ENCODE assay signal across 20 cellular contexts in the genomic region with DNA sequence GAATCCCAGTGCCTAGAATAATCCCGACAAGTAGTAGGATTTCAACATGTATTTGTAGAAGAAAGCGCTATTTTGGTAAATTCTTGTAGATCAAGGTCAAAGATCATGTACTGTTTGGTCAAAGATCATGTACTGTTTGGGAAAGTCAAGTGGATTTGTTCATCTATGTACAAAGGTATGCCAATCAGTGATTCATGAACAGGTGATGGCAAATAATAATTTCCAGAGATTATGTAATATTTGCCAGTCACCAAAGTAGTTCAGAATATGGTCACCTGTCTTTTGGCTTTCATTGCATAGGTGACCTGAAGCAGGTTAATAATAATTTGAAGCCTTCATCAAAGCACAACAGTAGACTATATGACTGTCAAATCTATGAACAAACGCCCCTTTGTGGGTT.
DNase-seq lines count a peak whose midpoint lies in the region; ATAC-seq and TF ChIP-seq lines count a peak whose summit lies in the region.
"Had no signal": no experiment of that assay in that cellular context is flagged by ENCODE, and none has a peak within 500 bp of the region (broad histone marks: within the 10 kb centered on the region; RNA-seq: fewer than 3 reads in every experiment).

No MANE protein-coding gene starts in this region.

- no peaks in the 10 kb centered on the region for H3K36me3 ChIP-seq in liver (ENCODE audit: control insufficient read depth in 4 of 4, insufficient read depth in 3 of 4, low read depth in 1 of 4, low read length in 3 of 4)
- no peaks in the 10 kb centered on the region for H3K36me3 ChIP-seq in right lobe of liver
- no peaks in the 10 kb centered on the region for H3K36me3 ChIP-seq in sigmoid colon
- H3K36me3 ChIP-seq: BLaER1 had no signal

- no peak for TF ChIP-seq EP300 in sigmoid colon (IDR thresholded peaks at IDR 0.05)

- no peaks in the 10 kb centered on the region for H3K4me1 ChIP-seq in liver (ENCODE audit: control insufficient read depth in 4 of 4, insufficient read depth in 4 of 4, low read length in 3 of 4)
- no peaks in the 10 kb centered on the region for H3K4me1 ChIP-seq in right lobe of liver
- H3K4me1 ChIP-seq in foreskin keratinocyte, result no peaks in the 10 kb centered on the region
- no peaks in the 10 kb centered on the region for H3K4me1 ChIP-seq in sigmoid colon
- H3K4me1 ChIP-seq: BLaER1, Caco-2 had no signal

- intact Hi-C loops in right lobe of liver (cut with DNase I), result no loop called here
- intact Hi-C loops in sigmoid colon (cut with DNase I), result no loop called here

- H3K27me3 ChIP-seq in liver (ENCODE audit: control insufficient read depth in 4 of 4, insufficient read depth in 4 of 4, low read length in 3 of 4) (no peaks in the 10 kb centered on the region), right lobe of liver (no peaks in the 10 kb centered on the region), foreskin keratinocyte (no peaks in the 10 kb centered on the region), sigmoid colon (no peaks in the 10 kb centered on the region)
- H3K27me3 ChIP-seq: BLaER1 had no signal

- no peak for ATAC-seq in right lobe of liver
- ATAC-seq in foreskin keratinocyte, result peak; percentile 52
- ATAC-seq in HG03025 (IDR thresholded peaks at IDR 0.05; ENCODE audit: low FRiP score, unreplicated experiment), result no peak
- ATAC-seq: CD8-positive, alpha-beta T cell had no signal

- H3K4me3 ChIP-seq in liver (ENCODE audit: low read depth in 1 of 3, low read length in 3 of 3) (no peak overlapping the region), right lobe of liver (no peak overlapping the region), sigmoid colon (no peak overlapping the region)
- H3K4me3 ChIP-seq: BLaER1 had no signal

- no peak overlapping the region for H3K27ac ChIP-seq in liver (ENCODE audit: low read depth in 1 of 2, low read length in 2 of 2)
- H3K27ac ChIP-seq in right lobe of liver, result no peak overlapping the region
- peak overlapping the region; percentile 48 for H3K27ac ChIP-seq in VCaP
- H3K27ac ChIP-seq in foreskin keratinocyte, result no peak overlapping the region
- no peak overlapping the region for H3K27ac ChIP-seq in sigmoid colon
- H3K27ac ChIP-seq: 22Rv1, BLaER1, C4-2B had no signal

- no peak for TF ChIP-seq CTCF in liver (IDR thresholded peaks at IDR 0.05; ENCODE audit: low read depth, low read length, missing input control)
- no peak for TF ChIP-seq CTCF in right lobe of liver (IDR thresholded peaks at IDR 0.05)
- no peak for TF ChIP-seq CTCF in VCaP (conservative IDR thresholded peaks at IDR 0.05)
- no peak for TF ChIP-seq CTCF in foreskin keratinocyte (conservative IDR thresholded peaks at IDR 0.05)
- no peak for TF ChIP-seq CTCF in sigmoid colon (IDR thresholded peaks at IDR 0.05)

- TF ChIP-seq POLR2A in right lobe of liver (IDR thresholded peaks at IDR 0.05), result no peak
- no peak for TF ChIP-seq POLR2A in sigmoid colon (IDR thresholded peaks at IDR 0.05)

- H3K9me3 ChIP-seq in liver (ENCODE audit: control insufficient read depth in 4 of 4, low read length in 3 of 4) (peaks cover 0 to 3% (median 0%) of the 10 kb centered on the region in 4 donors), right lobe of liver (no peaks in the 10 kb centered on the region), sigmoid colon (no peaks in the 10 kb centered on the region)
- H3K9me3 ChIP-seq: BLaER1, Caco-2 had no signal

- H3K9ac ChIP-seq in liver (ENCODE audit: low read depth in 1 of 2, low read length in 2 of 2), result no peak overlapping the region
- H3K9ac ChIP-seq: BLaER1 had no signal

- DNase-seq in right lobe of liver (no peak), foreskin keratinocyte (no peak), NCI-H82 (lab: John Stamatoyannopoulos, UW) (no peak), NCI-H2196 (lab: John Stamatoyannopoulos, UW; ENCODE audit: unreplicated experiment) (no peak), sigmoid colon (no peak)
- DNase-seq: Caco-2; CD4-positive, CD25-positive, alpha-beta regulatory T cell; CD8-positive, alpha-beta T cell; DMS153; DMS79 treated with DMSO at 0.1 percent for 48 hours; GF-D8; GOT3; H7; HCEC 1CT had no signal

- 57% methylated on average over 3 of the region's 3 CpGs for WGBS in liver
- 38% methylated on average over 3 of the region's 3 CpGs for WGBS in right lobe of liver (ENCODE audit: insufficient coverage, low coverage, low lambda C conversion rate, missing lambda C conversion rate)
- 85 to 91% methylated on average over 3 of the region's 3 CpGs for WGBS in sigmoid colon, 2 donors

- no peak for TF ChIP-seq RAD21 in liver (IDR thresholded peaks at IDR 0.05)

TF ChIP-seq in liver, 16 proteins besides CTCF, POLR2A, EP300 and RAD21:
- TF ChIP-seq HNF4A (conservative IDR thresholded peaks at IDR 0.05) (peak; percentile 4 to 36), FOXA1 (IDR thresholded peaks at IDR 0.05) (no peak), HNF4G (IDR thresholded peaks at IDR 0.05) (no peak), GABPA (IDR thresholded peaks at IDR 0.05 in 1 of 2, conservative IDR thresholded peaks at IDR 0.05 in 1 of 2) (no peak), FOXA2 (IDR thresholded peaks at IDR 0.05) (no peak)
- TF ChIP-seq, protein P1, sequence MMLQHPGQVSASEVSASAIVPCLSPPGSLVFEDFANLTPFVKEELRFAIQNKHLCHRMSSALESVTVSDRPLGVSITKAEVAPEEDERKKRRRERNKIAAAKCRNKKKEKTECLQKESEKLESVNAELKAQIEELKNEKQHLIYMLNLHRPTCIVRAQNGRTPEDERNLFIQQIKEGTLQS (IDR thresholded peaks at IDR 0.05), result no peak
- TF ChIP-seq, protein P2, sequence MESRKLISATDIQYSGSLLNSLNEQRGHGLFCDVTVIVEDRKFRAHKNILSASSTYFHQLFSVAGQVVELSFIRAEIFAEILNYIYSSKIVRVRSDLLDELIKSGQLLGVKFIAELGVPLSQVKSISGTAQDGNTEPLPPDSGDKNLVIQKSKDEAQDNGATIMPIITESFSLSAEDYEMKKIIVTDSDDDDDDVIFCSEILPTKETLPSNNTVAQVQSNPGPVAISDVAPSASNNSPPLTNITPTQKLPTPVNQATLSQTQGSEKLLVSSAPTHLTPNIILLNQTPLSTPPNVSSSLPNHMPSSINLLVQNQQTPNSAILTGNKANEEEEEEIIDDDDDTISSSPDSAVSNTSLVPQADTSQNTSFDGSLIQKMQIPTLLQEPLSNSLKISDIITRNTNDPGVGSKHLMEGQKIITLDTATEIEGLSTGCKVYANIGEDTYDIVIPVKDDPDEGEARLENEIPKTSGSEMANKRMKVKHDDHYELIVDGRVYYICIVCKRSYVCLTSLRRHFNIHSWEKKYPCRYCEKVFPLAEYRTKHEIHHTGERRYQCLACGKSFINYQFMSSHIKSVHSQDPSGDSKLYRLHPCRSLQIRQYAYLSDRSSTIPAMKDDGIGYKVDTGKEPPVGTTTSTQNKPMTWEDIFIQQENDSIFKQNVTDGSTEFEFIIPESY (IDR thresholded peaks at IDR 0.05), result no peak
